In the genomic region with DNA sequence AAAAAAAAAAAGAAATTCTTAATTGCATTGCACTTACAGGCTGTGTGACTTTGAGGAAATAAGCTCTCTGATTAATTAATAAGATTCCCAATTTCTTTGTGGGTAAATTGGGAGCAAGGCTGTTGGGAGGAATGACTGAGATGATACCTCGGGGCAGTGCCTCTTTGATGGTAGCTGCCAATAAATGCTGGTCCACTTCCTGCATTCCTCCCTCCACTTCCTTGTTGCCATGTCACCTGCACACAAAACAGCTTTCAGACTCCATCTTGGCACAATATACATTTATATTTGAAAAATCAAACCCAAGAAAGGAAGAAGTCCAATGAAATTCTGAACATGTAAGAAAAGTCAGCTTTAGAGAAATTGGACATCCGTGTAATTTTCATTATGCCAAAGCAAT, we compare ENCODE assay signal across 19 cellular contexts. TPM values are rescaled to one million over a fixed set of nuclear protein-coding genes. Genes with fewer than 3 reads are reported as not detected.
DNase-seq lines count a peak whose midpoint lies in the region; ATAC-seq and TF ChIP-seq lines count a peak whose summit lies in the region.
"Had no signal": no experiment of that assay in that cellular context is flagged by ENCODE, and none has a peak within 500 bp of the region (broad histone marks: within the 10 kb centered on the region; RNA-seq: fewer than 3 reads in every experiment).

No MANE protein-coding gene starts in this region.

- peaks cover 19% of the 10 kb centered on the region for H3K36me3 Mint-ChIP-seq in mesothelial cell of epicardium
- H3K36me3 Mint-ChIP-seq in CD8-positive, alpha-beta T cell, result peaks cover 14% of the 10 kb centered on the region

- intact Hi-C loops in CD8-positive, alpha-beta T cell (cut with DNase I, micrococcal nuclease), result no loop called here

- H3K27me3 Mint-ChIP-seq in mesothelial cell of epicardium (ENCODE audit: low read depth), result no peaks in the 10 kb centered on the region
- no peaks in the 10 kb centered on the region for H3K27me3 Mint-ChIP-seq in CD8-positive, alpha-beta T cell (ENCODE audit: low read depth)
- H3K27me3 Mint-ChIP-seq: CD4-positive, alpha-beta memory T cell had no signal

- H3K9me3 Mint-ChIP-seq in mesothelial cell of epicardium, result peaks cover 4% of the 10 kb centered on the region
- peaks cover 3% of the 10 kb centered on the region for H3K9me3 Mint-ChIP-seq in CD8-positive, alpha-beta T cell
- H3K9me3 Mint-ChIP-seq: GM23338, H9 had no signal

- no peaks in the 10 kb centered on the region for H3K36me3 ChIP-seq in CD8-positive, alpha-beta T cell (ENCODE audit: insufficient read depth, low read length)

- no peak overlapping the region for H3K4me3 Mint-ChIP-seq in mesothelial cell of epicardium
- H3K4me3 Mint-ChIP-seq in CD8-positive, alpha-beta T cell, result no peak overlapping the region
- H3K4me3 Mint-ChIP-seq: CD4-positive, alpha-beta memory T cell; GM23338; H9 had no signal

- POLR2A ChIA-PET in CD8-positive, alpha-beta T cell (lab: Charles Lee), result interaction anchor here (0.6 kb wide), 1 partner anchor 47 kb away, joined by 3 read pairs; no protein-coding TSS in a partner anchor

- peaks cover 30% of the 10 kb centered on the region for H3K4me1 Mint-ChIP-seq in mesothelial cell of epicardium
- H3K4me1 Mint-ChIP-seq in CD8-positive, alpha-beta T cell (ENCODE audit: low read depth), result no peaks in the 10 kb centered on the region
- H3K4me1 Mint-ChIP-seq: CD4-positive, alpha-beta memory T cell; GM23338; H9 had no signal

- H3K9me3 ChIP-seq in CD8-positive, alpha-beta T cell (ENCODE audit: low read length), result no peaks in the 10 kb centered on the region
- H3K9me3 ChIP-seq: Caco-2 had no signal

- no peak for TF ChIP-seq CTCF in mesothelial cell of epicardium (IDR thresholded peaks at IDR 0.05; ENCODE audit: unreplicated experiment)
- no peak for TF ChIP-seq CTCF in CD8-positive, alpha-beta T cell (IDR thresholded peaks at IDR 0.05)

- peak overlapping the region; percentile 8 for H3K27ac Mint-ChIP-seq in mesothelial cell of epicardium
- H3K27ac Mint-ChIP-seq in CD8-positive, alpha-beta T cell, result no peak overlapping the region
- H3K27ac Mint-ChIP-seq: CD4-positive, alpha-beta memory T cell; GM23338; H9 had no signal

- no peak for ATAC-seq in SK-N-SH treated with all-trans-retinoic acid at 6 μM for 48 hours
- no peak for ATAC-seq in HG03565 (IDR thresholded peaks at IDR 0.05; ENCODE audit: unreplicated experiment)
- ATAC-seq in CD8-positive, alpha-beta T cell, result no peak
- ATAC-seq: GM23338, HCT116 had no signal

- H3K27me3 ChIP-seq in CD8-positive, alpha-beta T cell (ENCODE audit: insufficient read depth, low read length), result no peaks in the 10 kb centered on the region

- H3K4me3 ChIP-seq in CD8-positive, alpha-beta T cell (ENCODE audit: low read depth, low read length), result no peak overlapping the region
- H3K4me3 ChIP-seq: GM23338 had no signal

- H3K4me1 ChIP-seq in CD8-positive, alpha-beta T cell (ENCODE audit: insufficient read depth, low read length), result no peaks in the 10 kb centered on the region

- peak; percentile 7 for DNase-seq in DMS153 (lab: John Stamatoyannopoulos, UW)
- no peak for DNase-seq in DMS153 treated with DMSO at 0.1 percent for 48 hours (lab: John Stamatoyannopoulos, UW; ENCODE audit: unreplicated experiment)
- peak; percentile 28 for DNase-seq in LoVo (ENCODE audit: low spot score)
- DNase-seq in kidney tubule cell (ENCODE audit: low spot score), result peak; percentile 65
- no peak for DNase-seq in mesothelial cell of epicardium (ENCODE audit: low spot score in 2 of 2, unreplicated experiment in 2 of 2)
- DNase-seq in CD8-positive, alpha-beta T cell, result no peak
- DNase-seq: AML-193; C1 segment of cervical spinal cord; Caco-2; CD4-positive, alpha-beta memory T cell; DMS 273 treated with DMSO at 0.1 percent for 48 hours; DMS79 treated with DMSO at 0.1 percent for 48 hours; GF-D8; H9 had no signal

- H3K27ac ChIP-seq in CD8-positive, alpha-beta T cell (ENCODE audit: low read depth, low read length), result no peak overlapping the region
- H3K27ac ChIP-seq: 22Rv1 had no signal

- CTCF ChIA-PET in CD8-positive, alpha-beta T cell (lab: Charles Lee), result interaction anchor here (1.0 kb wide), 1 partner anchor 19 kb away, joined by 3 read pairs; no protein-coding TSS in a partner anchor

TF ChIP-seq in SK-N-SH treated with all-trans-retinoic acid at 6 μM for 48 hours, 23 proteins besides CTCF, POLR2A, EP300 and RAD21 (continues in another document):
- TF ChIP-seq, protein P1, sequence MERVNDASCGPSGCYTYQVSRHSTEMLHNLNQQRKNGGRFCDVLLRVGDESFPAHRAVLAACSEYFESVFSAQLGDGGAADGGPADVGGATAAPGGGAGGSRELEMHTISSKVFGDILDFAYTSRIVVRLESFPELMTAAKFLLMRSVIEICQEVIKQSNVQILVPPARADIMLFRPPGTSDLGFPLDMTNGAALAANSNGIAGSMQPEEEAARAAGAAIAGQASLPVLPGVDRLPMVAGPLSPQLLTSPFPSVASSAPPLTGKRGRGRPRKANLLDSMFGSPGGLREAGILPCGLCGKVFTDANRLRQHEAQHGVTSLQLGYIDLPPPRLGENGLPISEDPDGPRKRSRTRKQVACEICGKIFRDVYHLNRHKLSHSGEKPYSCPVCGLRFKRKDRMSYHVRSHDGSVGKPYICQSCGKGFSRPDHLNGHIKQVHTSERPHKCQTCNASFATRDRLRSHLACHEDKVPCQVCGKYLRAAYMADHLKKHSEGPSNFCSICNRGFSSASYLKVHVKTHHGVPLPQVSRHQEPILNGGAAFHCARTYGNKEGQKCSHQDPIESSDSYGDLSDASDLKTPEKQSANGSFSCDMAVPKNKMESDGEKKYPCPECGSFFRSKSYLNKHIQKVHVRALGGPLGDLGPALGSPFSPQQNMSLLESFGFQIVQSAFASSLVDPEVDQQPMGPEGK (CRISPR knock-in tag; IDR thresholded peaks at IDR 0.05; ENCODE audit: borderline replicate concordance), result no peak
- TF ChIP-seq ESRRG (CRISPR knock-in tag; IDR thresholded peaks at IDR 0.05) (no peak), GLIS3 (CRISPR knock-in tag; IDR thresholded peaks at IDR 0.05) (no peak), ZNF70 (CRISPR knock-in tag; IDR thresholded peaks at IDR 0.05) (no peak), ZNF8 (CRISPR knock-in tag; IDR thresholded peaks at IDR 0.05) (no peak), RARB (CRISPR knock-in tag; IDR thresholded peaks at IDR 0.05) (no peak), BACH2 (CRISPR knock-in tag; IDR thresholded peaks at IDR 0.05; ENCODE audit: borderline replicate concordance) (no peak), SNAI2 (CRISPR knock-in tag; IDR thresholded peaks at IDR 0.05) (no peak), ZC3H10 (CRISPR knock-in tag; IDR thresholded peaks at IDR 0.05) (no peak), CSDC2 (CRISPR knock-in tag; IDR thresholded peaks at IDR 0.05) (no peak), OSR1 (CRISPR knock-in tag; IDR thresholded peaks at IDR 0.05) (no peak), ZFP3 (CRISPR knock-in tag; IDR thresholded peaks at IDR 0.05) (no peak), TCF4 (CRISPR knock-in tag; IDR thresholded peaks at IDR 0.05; ENCODE audit: borderline replicate concordance) (no peak)
- TF ChIP-seq, protein P2, sequence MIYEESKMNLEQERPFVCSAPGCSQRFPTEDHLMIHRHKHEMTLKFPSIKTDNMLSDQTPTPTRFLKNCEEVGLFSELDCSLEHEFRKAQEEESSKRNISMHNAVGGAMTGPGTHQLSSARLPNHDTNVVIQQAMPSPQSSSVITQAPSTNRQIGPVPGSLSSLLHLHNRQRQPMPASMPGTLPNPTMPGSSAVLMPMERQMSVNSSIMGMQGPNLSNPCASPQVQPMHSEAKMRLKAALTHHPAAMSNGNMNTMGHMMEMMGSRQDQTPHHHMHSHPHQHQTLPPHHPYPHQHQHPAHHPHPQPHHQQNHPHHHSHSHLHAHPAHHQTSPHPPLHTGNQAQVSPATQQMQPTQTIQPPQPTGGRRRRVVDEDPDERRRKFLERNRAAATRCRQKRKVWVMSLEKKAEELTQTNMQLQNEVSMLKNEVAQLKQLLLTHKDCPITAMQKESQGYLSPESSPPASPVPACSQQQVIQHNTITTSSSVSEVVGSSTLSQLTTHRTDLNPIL (CRISPR knock-in tag; IDR thresholded peaks at IDR 0.05; ENCODE audit: low read depth), result no peak
- TF ChIP-seq, protein P3, sequence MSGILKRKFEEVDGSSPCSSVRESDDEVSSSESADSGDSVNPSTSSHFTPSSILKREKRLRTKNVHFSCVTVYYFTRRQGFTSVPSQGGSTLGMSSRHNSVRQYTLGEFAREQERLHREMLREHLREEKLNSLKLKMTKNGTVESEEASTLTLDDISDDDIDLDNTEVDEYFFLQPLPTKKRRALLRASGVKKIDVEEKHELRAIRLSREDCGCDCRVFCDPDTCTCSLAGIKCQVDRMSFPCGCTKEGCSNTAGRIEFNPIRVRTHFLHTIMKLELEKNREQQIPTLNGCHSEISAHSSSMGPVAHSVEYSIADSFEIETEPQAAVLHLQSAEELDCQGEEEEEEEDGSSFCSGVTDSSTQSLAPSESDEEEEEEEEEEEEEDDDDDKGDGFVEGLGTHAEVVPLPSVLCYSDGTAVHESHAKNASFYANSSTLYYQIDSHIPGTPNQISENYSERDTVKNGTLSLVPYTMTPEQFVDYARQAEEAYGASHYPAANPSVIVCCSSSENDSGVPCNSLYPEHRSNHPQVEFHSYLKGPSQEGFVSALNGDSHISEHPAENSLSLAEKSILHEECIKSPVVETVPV (CRISPR knock-in tag; IDR thresholded peaks at IDR 0.05), result no peak
- TF ChIP-seq, protein P4, sequence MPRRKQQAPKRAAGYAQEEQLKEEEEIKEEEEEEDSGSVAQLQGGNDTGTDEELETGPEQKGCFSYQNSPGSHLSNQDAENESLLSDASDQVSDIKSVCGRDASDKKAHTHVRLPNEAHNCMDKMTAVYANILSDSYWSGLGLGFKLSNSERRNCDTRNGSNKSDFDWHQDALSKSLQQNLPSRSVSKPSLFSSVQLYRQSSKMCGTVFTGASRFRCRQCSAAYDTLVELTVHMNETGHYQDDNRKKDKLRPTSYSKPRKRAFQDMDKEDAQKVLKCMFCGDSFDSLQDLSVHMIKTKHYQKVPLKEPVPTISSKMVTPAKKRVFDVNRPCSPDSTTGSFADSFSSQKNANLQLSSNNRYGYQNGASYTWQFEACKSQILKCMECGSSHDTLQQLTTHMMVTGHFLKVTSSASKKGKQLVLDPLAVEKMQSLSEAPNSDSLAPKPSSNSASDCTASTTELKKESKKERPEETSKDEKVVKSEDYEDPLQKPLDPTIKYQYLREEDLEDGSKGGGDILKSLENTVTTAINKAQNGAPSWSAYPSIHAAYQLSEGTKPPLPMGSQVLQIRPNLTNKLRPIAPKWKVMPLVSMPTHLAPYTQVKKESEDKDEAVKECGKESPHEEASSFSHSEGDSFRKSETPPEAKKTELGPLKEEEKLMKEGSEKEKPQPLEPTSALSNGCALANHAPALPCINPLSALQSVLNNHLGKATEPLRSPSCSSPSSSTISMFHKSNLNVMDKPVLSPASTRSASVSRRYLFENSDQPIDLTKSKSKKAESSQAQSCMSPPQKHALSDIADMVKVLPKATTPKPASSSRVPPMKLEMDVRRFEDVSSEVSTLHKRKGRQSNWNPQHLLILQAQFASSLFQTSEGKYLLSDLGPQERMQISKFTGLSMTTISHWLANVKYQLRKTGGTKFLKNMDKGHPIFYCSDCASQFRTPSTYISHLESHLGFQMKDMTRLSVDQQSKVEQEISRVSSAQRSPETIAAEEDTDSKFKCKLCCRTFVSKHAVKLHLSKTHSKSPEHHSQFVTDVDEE (CRISPR knock-in tag; IDR thresholded peaks at IDR 0.05), result no peak

RNA-seq across cellular contexts. Expression of a gene that starts 45.1 kb away (rescaled TPM):
- 55.3 to 59.1 TPM (median 55.5 TPM) in 3 replicates for total RNA-seq in mesothelial cell of epicardium
- 1 to 10 TPM; 7.8 to 9.6 TPM for total RNA-seq in CD8-positive, alpha-beta T cell

Comparison
In these comparisons a context has a peak if more than half of its experiments do, and no peak if none do; other contexts are left out.
1. DNase-seq: peak in DMS153 (single experiment), LoVo (single experiment) and kidney tubule cell (single experiment); none in DMS153 treated with DMSO at 0.1 percent for 48 hours (single experiment), mesothelial cell of epicardium (0 of 2) and CD8-positive, alpha-beta T cell (0 of 7).